Comparison of ENCODE assay signal across 19 cellular contexts in genomic region chr15:38316311-38316710, GRCh38.
DNase-seq lines count a peak whose midpoint lies in the region; ATAC-seq and TF ChIP-seq lines count a peak whose summit lies in the region.
"Had no signal": no experiment of that assay in that cellular context is flagged by ENCODE, and none has a peak within 500 bp of the region (broad histone marks: within the 10 kb centered on the region; RNA-seq: fewer than 3 reads in every experiment).

No MANE protein-coding gene starts in this region.

- DNase-seq in AG04449 (ENCODE audit: low read depth, low spot score), result peak; percentile 5
- DNase-seq in adipocyte (ENCODE audit: low read depth), result peak; percentile 40
- peak; percentile 36 for DNase-seq in fibroblast of villous mesenchyme (ENCODE audit: low read depth)
- DNase-seq in retinal pigment epithelial cell (ENCODE audit: low read depth), result peak; percentile 23
- no peak for DNase-seq in SW 1271 (lab: John Stamatoyannopoulos, UW)
- DNase-seq: 8988T, GOT3, HCEC 1CT, NCI-H1105, NCI-H146, NCI-H2029, NCI-H345, NCI-H524, NCI-H774 had no signal

- CTCF ChIA-PET in AG04449 (lab: Yijun Ruan, JAX), result interaction anchor here (1.0 kb wide), 1 partner anchor 74 kb away, joined by 3 read pairs; no protein-coding TSS in a partner anchor

- H3K4me3 ChIP-seq in AG04449 (ENCODE audit: low read depth, low read length) (no peak overlapping the region), adipocyte (ENCODE audit: low read length) (no peak overlapping the region), fibroblast of villous mesenchyme (ENCODE audit: low read depth, low read length) (no peak overlapping the region), retinal pigment epithelial cell (ENCODE audit: low read length) (no peak overlapping the region)
- H3K4me3 ChIP-seq: GM12878 had no signal

- no peaks in the 10 kb centered on the region for H3K27me3 ChIP-seq in adipocyte (replicated peaks; ENCODE audit: control insufficient read depth, insufficient read depth, low read length)

- POLR2A ChIA-PET in AG04449 (lab: Yijun Ruan, JAX), result no interaction called here

- H3K9ac ChIP-seq in adipocyte (ENCODE audit: low read length), result no peak overlapping the region

- no peaks in the 10 kb centered on the region for H3K36me3 ChIP-seq in adipocyte (ENCODE audit: control insufficient read depth, insufficient read depth, low read length, severe bottlenecking)

- no peaks in the 10 kb centered on the region for H3K9me3 ChIP-seq in adipocyte (ENCODE audit: control insufficient read depth, low read length)

- peaks cover 48% of the 10 kb centered on the region for H3K4me1 ChIP-seq in adipocyte (ENCODE audit: control insufficient read depth, insufficient read depth, low read length)

- no peak for ATAC-seq in HG02759 (IDR thresholded peaks at IDR 0.05; ENCODE audit: unreplicated experiment)
- no peak for ATAC-seq in GM21576 (IDR thresholded peaks at IDR 0.05; ENCODE audit: unreplicated experiment)
- ATAC-seq: GM12878, Panc1, SK-N-SH treated with all-trans-retinoic acid at 6 μM for 48 hours had no signal

- no peak for TF ChIP-seq CTCF in AG04449 (IDR thresholded peaks at IDR 0.05; ENCODE audit: insufficient read depth, low read length, missing control alignments)
- TF ChIP-seq CTCF in fibroblast of villous mesenchyme (IDR thresholded peaks at IDR 0.05; ENCODE audit: insufficient read depth, low read depth, low read length), result no peak
- TF ChIP-seq CTCF in retinal pigment epithelial cell (conservative IDR thresholded peaks at IDR 0.05; ENCODE audit: low read depth, low read length), result no peak

Comparison
In these comparisons a context has a peak if more than half of its experiments do, and no peak if none do; other contexts are left out.
1. DNase-seq: peak in AG04449 (single experiment), adipocyte (single experiment), fibroblast of villous mesenchyme (single experiment) and retinal pigment epithelial cell (single experiment); none in SW 1271 (0 of 2).